ENCODE assay signal across 25 cellular contexts in genomic region chr22:31603574-31603973, GRCh38. TPM values are rescaled to one million over a fixed set of nuclear protein-coding genes. Genes with fewer than 3 reads are reported as not detected.
DNase-seq lines count a peak whose midpoint lies in the region; ATAC-seq, FAIRE-seq and TF ChIP-seq lines count a peak whose summit lies in the region.
"Had no signal": no experiment of that assay in that cellular context is flagged by ENCODE, and none has a peak within 500 bp of the region (broad histone marks: within the 10 kb centered on the region; RNA-seq: fewer than 3 reads in every experiment).

No MANE protein-coding gene starts in this region.

- peaks cover 8% of the 10 kb centered on the region for H3K9me1 ChIP-seq in K562 (ENCODE audit: control insufficient read depth, insufficient read depth, low read length)

- ATAC-seq in SK-N-SH treated with all-trans-retinoic acid at 6 μM for 48 hours (no peak), K562 (no peak), GM18505 (IDR thresholded peaks at IDR 0.05; ENCODE audit: unreplicated experiment) (no peak)
- no peak for ATAC-seq in natural killer cell treated with Interleukin-12 subunit alpha and Interleukin-12 subunit beta and Interleukin-15 and Interleukin-18, amount 100 ng/mL, for 72 hours
- ATAC-seq: right cardiac atrium had no signal

- POLR2A ChIA-PET in SK-N-SH (lab: Yijun Ruan, JAX) (no interaction called here), K562 (lab: Yijun Ruan, JAX) (interaction anchor here (0.6 to 3.4 kb wide), 6 partner anchors 10 to 985 kb away, joined by 3 to 14 read pairs (median 4); no protein-coding TSS in a partner anchor)

- peaks cover 10 to 24% of the 10 kb centered on the region in 2 experiments; a peak in 1 of 4 replicates for H3K4me1 ChIP-seq in SK-N-SH (ENCODE audit: control insufficient read depth in 1 of 2, insufficient read depth in 2 of 2, low read depth in 1 of 2, low read length in 1 of 2)
- peaks cover 21 to 35% of the 10 kb centered on the region in 2 experiments; a peak in 4 of 5 replicates for H3K4me1 ChIP-seq in K562 (replicated peaks in 1 of 2; ENCODE audit: control insufficient read depth in 2 of 2, insufficient read depth in 2 of 2, low read length in 2 of 2)
- peaks cover 24% of the 10 kb centered on the region for H3K4me1 ChIP-seq in mesodermal cell (ENCODE audit: control insufficient read depth, insufficient read depth, low read length, poor library complexity, severe bottlenecking)
- peaks cover 0 to 29% (median 10%) of the 10 kb centered on the region in 4 donors for H3K4me1 ChIP-seq in stomach

- TF ChIP-seq POLR2A in K562 (conservative IDR thresholded peaks at IDR 0.05) (no peak), stomach (IDR thresholded peaks at IDR 0.05) (no peak), GM18505 (IDR thresholded peaks at IDR 0.05; ENCODE audit: borderline replicate concordance, extremely low read depth, insufficient read depth, insufficient read length) (no peak), GM12891 (IDR thresholded peaks at IDR 0.05; ENCODE audit: low read depth, low read length) (no peak)

- H3K27me3 ChIP-seq in SK-N-SH (ENCODE audit: insufficient read depth) (no peaks in the 10 kb centered on the region), K562 (ENCODE audit: control insufficient read depth in 2 of 2, insufficient read depth in 2 of 2, low read length in 2 of 2) (no peaks in the 10 kb centered on the region), stomach (no peaks in the 10 kb centered on the region)
- H3K27me3 ChIP-seq: heart right ventricle had no signal

- in situ Hi-C loops in K562 (cut with MboI): no loop called here

- H3K27ac Mint-ChIP-seq in natural killer cell treated with Interleukin-12 subunit alpha and Interleukin-12 subunit beta and Interleukin-15 and Interleukin-18, amount 100 ng/mL, for 72 hours: no peak overlapping the region
- H3K27ac Mint-ChIP-seq: activated T-helper 1 cell treated with anti-CD3 and anti-CD28 coated beads, Interleukin-12 subunit alpha, Interleukin-12 subunit beta, Interleukin-2, Interleukin-4 antibody, amounts not matched to agents 30 ng/mL and 10 ng/mL and 1 ng/mL, durations not matched to agents 14 hours and 24 hours and 36 hours had no signal

- peaks cover 4% of the 10 kb centered on the region for H3K36me3 Mint-ChIP-seq in natural killer cell treated with Interleukin-12 subunit alpha and Interleukin-12 subunit beta and Interleukin-15 and Interleukin-18, amount 100 ng/mL, for 72 hours

- no peak overlapping the region for H3K4me3 ChIP-seq in SK-N-SH (ENCODE audit: low read depth in 2 of 2, low read length in 1 of 2)
- H3K4me3 ChIP-seq in K562: no peak overlapping the region
- H3K4me3 ChIP-seq in mesodermal cell (ENCODE audit: extremely low read depth, insufficient read depth, low read length, poor library complexity, severe bottlenecking): no peak overlapping the region
- no peak overlapping the region for H3K4me3 ChIP-seq in stomach
- H3K4me3 ChIP-seq: heart right ventricle, lung had no signal

- no peaks in the 10 kb centered on the region for H3K9me2 ChIP-seq in SK-N-SH

- H3K4me3 Mint-ChIP-seq in natural killer cell treated with Interleukin-12 subunit alpha and Interleukin-12 subunit beta and Interleukin-15 and Interleukin-18, amount 100 ng/mL, for 72 hours: no peak overlapping the region
- H3K4me3 Mint-ChIP-seq: activated T-helper 1 cell treated with anti-CD3 and anti-CD28 coated beads, Interleukin-12 subunit alpha, Interleukin-12 subunit beta, Interleukin-2, Interleukin-4 antibody, amounts not matched to agents 30 ng/mL and 10 ng/mL and 1 ng/mL, durations not matched to agents 14 hours and 24 hours and 36 hours; brain had no signal

- H3K36me3 ChIP-seq in SK-N-SH (replicated peaks in 1 of 2; ENCODE audit: control insufficient read depth in 1 of 2, insufficient read depth in 2 of 2, low read length in 1 of 2): peaks cover 0 to 7% of the 10 kb centered on the region in 2 experiments
- H3K36me3 ChIP-seq in K562 (ENCODE audit: control insufficient read depth, insufficient read depth, low read length): peaks cover 20% of the 10 kb centered on the region; the same call in 2 of the 3 replicates
- peaks cover 17% of the 10 kb centered on the region for H3K36me3 ChIP-seq in mesodermal cell (ENCODE audit: control insufficient read depth, insufficient read depth, low read length)
- H3K36me3 ChIP-seq in stomach: peaks cover 5 to 55% (median 26%) of the 10 kb centered on the region in 4 donors

- H3K4me2 ChIP-seq in SK-N-SH (no peak overlapping the region), K562 (ENCODE audit: insufficient read depth, low read length) (peak overlapping the region; percentile 63)

- 100% methylated on average over 5 of the region's 5 CpGs for WGBS in SK-N-SH (ENCODE audit: low lambda C conversion rate)
- WGBS in K562 (ENCODE audit: insufficient coverage, low coverage, missing lambda C conversion rate): 83% methylated on average over 4 of the region's 5 CpGs
- 95 to 100% methylated on average over 3 to 5 of the region's 5 CpGs for WGBS in mesodermal cell (ENCODE audit: insufficient coverage in 2 of 2), 2 experiments
- 94 to 100% (median 97%) methylated on average over 5 of the region's 5 CpGs for WGBS in stomach, 5 donors

- FAIRE-seq in K562 (lab: Jason Lieb, UNC) (no peak), GM12891 (lab: Jason Lieb, UNC) (no peak)

- H3F3A ChIP-seq in SK-N-SH (replicated peaks; ENCODE audit: insufficient read depth): peaks cover 19% of the 10 kb centered on the region

- DNase-seq in SK-N-SH (no peak), K562 (ENCODE audit: extremely low read depth in 1 of 4, low spot score in 3 of 4) (no peak), stomach (no peak), GM12891 (ENCODE audit: insufficient read length, low spot score) (no peak)
- no peak for DNase-seq in natural killer cell treated with Interleukin-12 subunit alpha and Interleukin-12 subunit beta and Interleukin-15 and Interleukin-18, amount 100 ng/mL, for 72 hours (ENCODE audit: low spot score)
- DNase-seq: activated CD4-positive, alpha-beta T cell treated with anti-CD3 and anti-CD28 coated beads, Interleukin-2, amount 50 U/mL, for 4 hours; activated naive CD4-positive, alpha-beta T cell treated with anti-CD3 and anti-CD28 coated beads, Interleukin-2, amount 50 U/mL, for 16 hours; amniotic stem cell; DMS79; foreskin melanocyte; GDM1; heart right ventricle; NCI-H1436 treated with DMSO at 0.1 percent for 48 hours; NCI-H446 treated with DMSO at 0.1 percent for 48 hours; NCI-H774 had no signal

- H3K79me2 ChIP-seq in SK-N-SH (ENCODE audit: insufficient read depth) (no peaks in the 10 kb centered on the region), K562 (ENCODE audit: control insufficient read depth, insufficient read depth, low read length) (no peaks in the 10 kb centered on the region)
- H3K79me2 ChIP-seq: parathyroid adenoma had no signal

- no peaks in the 10 kb centered on the region for H3K27me3 Mint-ChIP-seq in natural killer cell treated with Interleukin-12 subunit alpha and Interleukin-12 subunit beta and Interleukin-15 and Interleukin-18, amount 100 ng/mL, for 72 hours

- H3K27ac ChIP-seq in SK-N-SH (ENCODE audit: low read depth in 2 of 2, low read length in 1 of 2) (peak overlapping the region; percentile 81 to 89; a peak in 3 of 4 replicates), K562 (ENCODE audit: extremely low read depth, low read depth, low read length) (peak overlapping the region; percentile 77), mesodermal cell (ENCODE audit: low read depth, low read length, severe bottlenecking) (peak overlapping the region; percentile 98), stomach (peak overlapping the region in 3 of 5 donors; percentile 61 to 83 (median 74))
- H3K27ac ChIP-seq: 22Rv1, parathyroid adenoma had no signal

- intact Hi-C loops in K562 (cut with micrococcal nuclease): loop anchor here (2.0 kb wide), 1 partner anchor 19 kb away; no protein-coding TSS in a partner anchor
- intact Hi-C loops in stomach (cut with DNase I; ENCODE audit: low total_unique reads): no loop called here

- H3K9ac ChIP-seq in SK-N-SH (no peak overlapping the region), K562 (ENCODE audit: insufficient read depth in 1 of 2, low read depth in 2 of 2, low read length in 2 of 2) (peak overlapping the region; percentile 51 to 75)
- H3K9ac ChIP-seq: parathyroid adenoma had no signal

- H3K9me3 Mint-ChIP-seq in natural killer cell treated with Interleukin-12 subunit alpha and Interleukin-12 subunit beta and Interleukin-15 and Interleukin-18, amount 100 ng/mL, for 72 hours: no peaks in the 10 kb centered on the region
- H3K9me3 Mint-ChIP-seq: activated T-helper 1 cell treated with anti-CD3 and anti-CD28 coated beads, Interleukin-12 subunit alpha, Interleukin-12 subunit beta, Interleukin-2, Interleukin-4 antibody, amounts not matched to agents 30 ng/mL and 10 ng/mL and 1 ng/mL, durations not matched to agents 14 hours and 24 hours and 36 hours; brain had no signal

- H4K20me1 ChIP-seq in SK-N-SH (ENCODE audit: insufficient read depth) (no peaks in the 10 kb centered on the region), K562 (replicated peaks; ENCODE audit: control insufficient read depth, insufficient read depth, low read length) (no peaks in the 10 kb centered on the region)

- no peak for TF ChIP-seq RAD21 in SK-N-SH (IDR thresholded peaks at IDR 0.05; ENCODE audit: low read length)
- TF ChIP-seq RAD21 in K562 (CRISPR knock-in tag; conservative IDR thresholded peaks at IDR 0.05 in 1 of 2, IDR thresholded peaks at IDR 0.05 in 1 of 2): no peak

- H2AFZ ChIP-seq in SK-N-SH (ENCODE audit: low read depth) (no peak overlapping the region), K562 (ENCODE audit: low read depth, low read length) (0 out of 2 replicates have a peak overlapping the region, but pooled peaks have one; percentile 66)
- H2AFZ ChIP-seq: parathyroid adenoma had no signal

- TF ChIP-seq EP300 in SK-N-SH (IDR thresholded peaks at IDR 0.05; ENCODE audit: borderline replicate concordance in 1 of 2, low read depth in 1 of 2, low read length in 1 of 2) (no peak), K562 (IDR thresholded peaks at IDR 0.05; ENCODE audit: low read length) (no peak), stomach (IDR thresholded peaks at IDR 0.05) (no peak)

- peaks cover 4 to 6% of the 10 kb centered on the region in 2 donors for H3K4me1 Mint-ChIP-seq in natural killer cell treated with Interleukin-12 subunit alpha and Interleukin-12 subunit beta and Interleukin-15 and Interleukin-18, amount 100 ng/mL, for 72 hours (ENCODE audit: low read depth in 2 of 2)
- H3K4me1 Mint-ChIP-seq: brain had no signal

- H3K9me3 ChIP-seq in SK-N-SH: no peaks in the 10 kb centered on the region
- H3K9me3 ChIP-seq in K562 (replicated peaks; ENCODE audit: control insufficient read depth, insufficient read depth, low read depth, low read length): no peaks in the 10 kb centered on the region
- H3K9me3 ChIP-seq in mesodermal cell (ENCODE audit: control insufficient read depth, low read length): no peaks in the 10 kb centered on the region
- H3K9me3 ChIP-seq in stomach: no peaks in the 10 kb centered on the region
- H3K9me3 ChIP-seq: Caco-2, heart right ventricle had no signal

- no TSS peak for BruUV-seq in K562 (replicated peaks; lab: Mats Ljungman, UMichigan)

- TF ChIP-seq CTCF in SK-N-SH (IDR thresholded peaks at IDR 0.05) (no peak), K562 (IDR thresholded peaks at IDR 0.05 in 2 of 3, conservative IDR thresholded peaks at IDR 0.05 in 1 of 3; ENCODE audit: insufficient read depth in 2 of 3, low read depth in 1 of 3, low read length in 3 of 3) (no peak), stomach (IDR thresholded peaks at IDR 0.05) (no peak)

- CTCF ChIA-PET in SK-N-SH (lab: Yijun Ruan, JAX): interaction anchor here (0.6 to 1.5 kb wide), 4 partner anchors 31 to 707 kb away, joined by 3 to 4 read pairs (median 3); no protein-coding TSS in a partner anchor
- CTCF ChIA-PET in K562 (lab: Yijun Ruan, JAX; ENCODE audit: low intra/inter-chr PET ratio): no interaction called here

RNA-seq across cellular contexts. Expression of gene PISD, which starts 58.4 kb away (rescaled TPM):
- 34.9 and 41.4 TPM in 2 replicates for polyA plus RNA-seq in SK-N-SH (2012; rRNA removed)
- 16.3 and 23.2 TPM in 2 replicates for polyA plus RNA-seq in SK-N-SH (2012; cell fraction: cytosol; rRNA removed)
- 105 and 113 TPM in 2 replicates for polyA plus RNA-seq in SK-N-SH (2012; cell fraction: nucleus; rRNA removed)
- 37.5 and 84.0 TPM in 2 replicates for total RNA-seq in K562 (2011; cell fraction: chromatin; rRNA removed; ENCODE audit: low replicate concordance)
- total RNA-seq in K562 (2011; cell fraction: nucleolus; rRNA removed): 62.2 and 72.4 TPM in 2 replicates
- 47.8 and 52.1 TPM in 2 replicates for total RNA-seq in K562 (2011; cell fraction: nucleoplasm; rRNA removed)
- total RNA-seq in K562 (2014; rRNA removed): 33.3 and 47.1 TPM in 2 replicates
- total RNA-seq in K562 (2014; rRNA removed; fragmentation: Illumina TruSeq; extraction: Trizol): 20.2 and 24.5 TPM in 2 replicates
- 27.4 and 28.1 TPM in 2 replicates for total RNA-seq in K562 (2015; rRNA removed; fragmentation: Illumina TruSeq; extraction: Trizol)
- 56.8 and 63.1 TPM in 2 replicates for total RNA-seq in K562 (2021)
- 29.1 and 44.3 TPM in 2 replicates for polyA plus RNA-seq in K562 (2011; rRNA removed)
- polyA plus RNA-seq in K562 (2011; cell fraction: cytosol; rRNA removed): 48.2 and 59.1 TPM in 2 replicates
- polyA plus RNA-seq in K562 (2011; cell fraction: nucleus; rRNA removed): 112 and 122 TPM in 2 replicates
- 31.9 and 36.1 TPM in 2 replicates for polyA plus RNA-seq in K562 (2012)
- polyA plus RNA-seq in K562 (2014; fragmentation: Illumina TruSeq; extraction: Trizol): 42.6 and 48.5 TPM in 2 replicates
- polyA plus RNA-seq in K562 (2014; fragmentation: Nextera tagmentation; extraction: Ambion mirVana): 10 to 100 TPM; 44.4 to 65.9 TPM
- polyA plus RNA-seq in K562 (2014; rRNA removed): 36.6 and 44.9 TPM in 2 replicates
- 14.8 and 17.3 TPM in 2 replicates for polyA minus RNA-seq in K562 (2011; rRNA and poly(A)+ RNA removed)
- polyA minus RNA-seq in K562 (2011; cell fraction: cytosol; rRNA and poly(A)+ RNA removed): 17.0 and 18.8 TPM in 2 replicates
- 22.3 and 29.7 TPM in 2 replicates for polyA minus RNA-seq in K562 (2011; cell fraction: nucleus; rRNA and poly(A)+ RNA removed)
- polyA plus RNA-seq in mesodermal cell (2013, experiment 1 of 2): 29.5 TPM
- polyA plus RNA-seq in mesodermal cell (2013, experiment 2 of 2): 25.3 TPM
- total RNA-seq in stomach: 10 to 100 TPM; 10.3 to 99.8 (median 56.2) TPM
- 10 to 100 TPM; 13.9 to 27.4 (median 16.8) TPM for polyA plus RNA-seq in stomach
- 10 to 100 TPM; 66.6 to 87.0 TPM for total RNA-seq in natural killer cell treated with Interleukin-12 subunit alpha and Interleukin-12 subunit beta and Interleukin-15 and Interleukin-18, amount 100 ng/mL, for 72 hours
- 29.0 TPM for polyA plus RNA-seq in GM12891 (2012; ENCODE audit: low read depth, missing spikeins)
